8 cellular contexts compared by ENCODE assay signal in the genomic region with DNA sequence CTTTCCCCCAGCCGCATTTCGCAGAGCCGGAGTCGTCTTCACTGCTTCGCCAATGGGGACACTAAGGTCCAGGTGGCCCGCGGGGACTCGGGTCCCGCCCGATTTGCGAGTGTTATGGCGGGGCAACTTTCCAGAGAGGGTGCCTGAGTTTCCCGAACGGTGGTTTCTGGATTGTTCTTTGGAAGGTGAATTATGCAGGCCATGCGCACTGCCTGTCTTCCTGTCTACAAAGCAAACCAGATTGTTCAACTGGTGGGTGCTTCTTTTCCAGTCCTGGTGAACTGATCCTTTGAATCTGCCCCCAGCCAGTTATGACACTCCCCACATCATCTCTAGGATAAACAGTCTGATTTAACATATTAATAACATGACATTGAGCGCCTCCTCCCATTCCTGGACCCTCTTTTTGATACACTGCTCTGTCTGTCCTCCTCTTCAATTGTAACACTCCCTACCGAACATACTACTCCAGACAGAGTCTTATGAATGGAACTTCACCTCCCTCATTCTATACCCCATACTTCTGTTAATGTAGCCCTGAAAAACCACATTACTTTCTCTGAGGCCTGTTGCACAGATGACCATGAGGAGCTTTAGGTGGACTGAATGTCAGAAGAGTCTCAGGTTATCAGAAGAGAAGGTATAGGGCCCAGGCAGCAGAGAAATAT.
DNase-seq lines count a peak whose midpoint lies in the region; ATAC-seq and TF ChIP-seq lines count a peak whose summit lies in the region.

No MANE protein-coding gene starts in this region.

- peak overlapping the region; percentile 70 for H3K27ac Mint-ChIP-seq in activated naive CD4-positive, alpha-beta T cell treated with anti-CD3 and anti-CD28 coated beads for 36 hours

- H3K36me3 ChIP-seq in sigmoid colon: no peaks in the 10 kb centered on the region

- H3K9me3 Mint-ChIP-seq in activated naive CD4-positive, alpha-beta T cell treated with anti-CD3 and anti-CD28 coated beads for 36 hours: no peaks in the 10 kb centered on the region

- H3K4me3 ChIP-seq in sigmoid colon: peak overlapping the region; percentile 93 to 100 (median 94)

- CTCF ChIA-PET in activated naive CD4-positive, alpha-beta T cell treated with anti-CD3 and anti-CD28 coated beads for 36 hours (lab: Charles Lee): interaction anchor here (0.6 kb wide), 1 partner anchor 11 kb away, joined by 4 read pairs; no protein-coding TSS in a partner anchor

- TF ChIP-seq POLR2A in sigmoid colon (IDR thresholded peaks at IDR 0.05): no peak

- ATAC-seq in SK-N-SH treated with all-trans-retinoic acid at 6 μM for 48 hours (peak; percentile 40), GM18873 (IDR thresholded peaks at IDR 0.05; ENCODE audit: low FRiP score, unreplicated experiment) (no peak)

- no peaks in the 10 kb centered on the region for H3K27me3 ChIP-seq in sigmoid colon

- H3K4me3 Mint-ChIP-seq in activated naive CD4-positive, alpha-beta T cell treated with anti-CD3 and anti-CD28 coated beads for 36 hours: peak overlapping the region; percentile 87

- intact Hi-C loops in activated naive CD4-positive, alpha-beta T cell treated with anti-CD3 and anti-CD28 coated beads for 36 hours (cut with micrococcal nuclease): no loop called here
- intact Hi-C loops in sigmoid colon (cut with DNase I): loop anchor here (2.0 kb wide), 1 partner anchor 292 kb away; no protein-coding TSS in a partner anchor

- H3K36me3 Mint-ChIP-seq in activated naive CD4-positive, alpha-beta T cell treated with anti-CD3 and anti-CD28 coated beads for 36 hours (ENCODE audit: low read depth): peaks cover 2% of the 10 kb centered on the region

- TF ChIP-seq EP300 in sigmoid colon (IDR thresholded peaks at IDR 0.05): no peak

- H3K4me1 Mint-ChIP-seq in activated naive CD4-positive, alpha-beta T cell treated with anti-CD3 and anti-CD28 coated beads for 36 hours (ENCODE audit: low read depth): peaks cover 28% of the 10 kb centered on the region

- H3K27ac ChIP-seq in sigmoid colon: peak overlapping the region; percentile 92 to 98 (median 93)

- H3K4me1 ChIP-seq in sigmoid colon: peaks cover 0 to 15% (median 6%) of the 10 kb centered on the region in 4 donors

- no peaks in the 10 kb centered on the region for H3K27me3 Mint-ChIP-seq in activated naive CD4-positive, alpha-beta T cell treated with anti-CD3 and anti-CD28 coated beads for 36 hours (ENCODE audit: low read depth)

- 12 to 19% methylated on average over 17 of the region's 17 CpGs for WGBS in sigmoid colon, 2 donors

- DNase-seq in activated naive CD4-positive, alpha-beta T cell treated with anti-CD3 and anti-CD28 coated beads for 36 hours: no peak
- DNase-seq in activated naive CD4-positive, alpha-beta T cell treated with Interleukin-2 at 50 U/mL for 16 hours: no peak
- DNase-seq in fibroblast of peridontal ligament (ENCODE audit: extremely low read depth) (peak; percentile 47), sigmoid colon (no peak), SK-N-DZ (ENCODE audit: low spot score) (no peak)
- DNase-seq in activated CD4-positive, CD25-positive, alpha-beta regulatory T cell (lab: John Stamatoyannopoulos, UW): no peak

- no peak for TF ChIP-seq CTCF in sigmoid colon (IDR thresholded peaks at IDR 0.05)

- H3K9me3 ChIP-seq in sigmoid colon: no peaks in the 10 kb centered on the region

TF ChIP-seq in SK-N-SH treated with all-trans-retinoic acid at 6 μM for 48 hours, 23 proteins besides CTCF, POLR2A, EP300 and RAD21:
- TF ChIP-seq ZNF70 (CRISPR knock-in tag; IDR thresholded peaks at IDR 0.05): peak; percentile 100
- TF ChIP-seq ESRRG (CRISPR knock-in tag; IDR thresholded peaks at IDR 0.05): no peak
